ENCODE assay signal across 8 cellular contexts in genomic region chr12:110431957-110432587, GRCh38. TPM values are rescaled to one million over a fixed set of nuclear protein-coding genes. Genes with fewer than 3 reads are reported as not detected.
DNase-seq lines count a peak whose midpoint lies in the region; ATAC-seq lines count a peak whose summit lies in the region.

No MANE protein-coding gene starts in this region.

- peak; percentile 10 for ATAC-seq in GM18517 (IDR thresholded peaks at IDR 0.05; ENCODE audit: unreplicated experiment)
- no peak for ATAC-seq in HG02759 (IDR thresholded peaks at IDR 0.05; ENCODE audit: unreplicated experiment)

- no peaks in the 10 kb centered on the region for H3K27me3 ChIP-seq in MG63
- no peaks in the 10 kb centered on the region for H3K27me3 ChIP-seq in effector memory CD4-positive, alpha-beta T cell (replicated peaks; ENCODE audit: control insufficient read depth, insufficient read depth, low read length, poor library complexity, severe bottlenecking)

- no peak for DNase-seq in MG63
- DNase-seq in effector memory CD4-positive, alpha-beta T cell = no peak
- DNase-seq in kidney tubule cell (ENCODE audit: low spot score) = no peak
- DNase-seq in NCI-H187 treated with DMSO at 0.1 percent for 48 hours (lab: John Stamatoyannopoulos, UW) = no peak
- no peak for DNase-seq in AG20443 (ENCODE audit: low spot score)

- H3K27ac ChIP-seq in effector memory CD4-positive, alpha-beta T cell (ENCODE audit: insufficient read depth, low read length, poor library complexity, severe bottlenecking) = peak overlapping the region; percentile 61
- peak overlapping the region in 10 of 21 experiments; percentile 17 to 81 (median 63) for H3K27ac ChIP-seq in skin epidermis

- H3K36me3 ChIP-seq in MG63 = peaks cover 23% of the 10 kb centered on the region
- H3K36me3 ChIP-seq in effector memory CD4-positive, alpha-beta T cell (ENCODE audit: control insufficient read depth, insufficient read depth, low read length) = peaks cover 18% of the 10 kb centered on the region

- no peaks in the 10 kb centered on the region for H3K4me1 ChIP-seq in effector memory CD4-positive, alpha-beta T cell (ENCODE audit: control insufficient read depth, insufficient read depth, low read length, poor library complexity, severe bottlenecking)

- no peaks in the 10 kb centered on the region for H3K9me3 ChIP-seq in MG63
- no peaks in the 10 kb centered on the region for H3K9me3 ChIP-seq in effector memory CD4-positive, alpha-beta T cell (ENCODE audit: control insufficient read depth, low read length)

- peak overlapping the region; percentile 52; the same call in 1 of the 2 replicates for H3K4me3 ChIP-seq in MG63
- H3K4me3 ChIP-seq in effector memory CD4-positive, alpha-beta T cell (ENCODE audit: insufficient read depth, low read depth, low read length, poor library complexity, severe bottlenecking) = peak overlapping the region; percentile 58
- peak overlapping the region; percentile 36 to 52 (median 44) for H3K4me3 ChIP-seq in skin epidermis

RNA-seq across cellular contexts. Expression of gene ARPC3, which starts 18.1 kb away (rescaled TPM):
- 397 and 586 TPM in 2 replicates for total RNA-seq in MG63 (2014; rRNA removed; shearing (Covaris generic); ENCODE audit: low replicate concordance)

RNA-seq across cellular contexts. Expression of gene ANAPC7, which starts 28.6 kb away (rescaled TPM):
- 50.7 and 51.5 TPM in 2 replicates for total RNA-seq in MG63 (2014; rRNA removed; shearing (Covaris generic); ENCODE audit: low replicate concordance)

RNA-seq across cellular contexts. Expression of gene GPN3, which starts 36.0 kb away (rescaled TPM):
- 17.5 and 38.0 TPM in 2 replicates for total RNA-seq in MG63 (2014; rRNA removed; shearing (Covaris generic); ENCODE audit: low replicate concordance)

RNA-seq across cellular contexts. Expression of gene FAM216A, which starts 36.6 kb away (rescaled TPM):
- 24.7 and 43.7 TPM in 2 replicates for total RNA-seq in MG63 (2014; rRNA removed; shearing (Covaris generic); ENCODE audit: low replicate concordance)
